ENCODE assay signal across 1 cellular context in genomic region chr1:233972951-233973635, GRCh38.
TF ChIP-seq lines count a peak whose summit lies in the region.

No MANE protein-coding gene starts in this region.

TF ChIP-seq in WTC11, 78 proteins besides CTCF, POLR2A, EP300 and RAD21 (continued from another document):
- TF ChIP-seq, protein P1, sequence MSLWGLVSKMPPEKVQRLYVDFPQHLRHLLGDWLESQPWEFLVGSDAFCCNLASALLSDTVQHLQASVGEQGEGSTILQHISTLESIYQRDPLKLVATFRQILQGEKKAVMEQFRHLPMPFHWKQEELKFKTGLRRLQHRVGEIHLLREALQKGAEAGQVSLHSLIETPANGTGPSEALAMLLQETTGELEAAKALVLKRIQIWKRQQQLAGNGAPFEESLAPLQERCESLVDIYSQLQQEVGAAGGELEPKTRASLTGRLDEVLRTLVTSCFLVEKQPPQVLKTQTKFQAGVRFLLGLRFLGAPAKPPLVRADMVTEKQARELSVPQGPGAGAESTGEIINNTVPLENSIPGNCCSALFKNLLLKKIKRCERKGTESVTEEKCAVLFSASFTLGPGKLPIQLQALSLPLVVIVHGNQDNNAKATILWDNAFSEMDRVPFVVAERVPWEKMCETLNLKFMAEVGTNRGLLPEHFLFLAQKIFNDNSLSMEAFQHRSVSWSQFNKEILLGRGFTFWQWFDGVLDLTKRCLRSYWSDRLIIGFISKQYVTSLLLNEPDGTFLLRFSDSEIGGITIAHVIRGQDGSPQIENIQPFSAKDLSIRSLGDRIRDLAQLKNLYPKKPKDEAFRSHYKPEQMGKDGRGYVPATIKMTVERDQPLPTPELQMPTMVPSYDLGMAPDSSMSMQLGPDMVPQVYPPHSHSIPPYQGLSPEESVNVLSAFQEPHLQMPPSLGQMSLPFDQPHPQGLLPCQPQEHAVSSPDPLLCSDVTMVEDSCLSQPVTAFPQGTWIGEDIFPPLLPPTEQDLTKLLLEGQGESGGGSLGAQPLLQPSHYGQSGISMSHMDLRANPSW (CRISPR knock-in tag; conservative IDR thresholded peaks at IDR 0.05; ENCODE audit: low read depth), result no peak
- TF ChIP-seq TCF7 (CRISPR knock-in tag; IDR thresholded peaks at IDR 0.05; ENCODE audit: low read depth), result no peak
